Comparison of ENCODE assay signal across 8 cellular contexts in the genomic region with DNA sequence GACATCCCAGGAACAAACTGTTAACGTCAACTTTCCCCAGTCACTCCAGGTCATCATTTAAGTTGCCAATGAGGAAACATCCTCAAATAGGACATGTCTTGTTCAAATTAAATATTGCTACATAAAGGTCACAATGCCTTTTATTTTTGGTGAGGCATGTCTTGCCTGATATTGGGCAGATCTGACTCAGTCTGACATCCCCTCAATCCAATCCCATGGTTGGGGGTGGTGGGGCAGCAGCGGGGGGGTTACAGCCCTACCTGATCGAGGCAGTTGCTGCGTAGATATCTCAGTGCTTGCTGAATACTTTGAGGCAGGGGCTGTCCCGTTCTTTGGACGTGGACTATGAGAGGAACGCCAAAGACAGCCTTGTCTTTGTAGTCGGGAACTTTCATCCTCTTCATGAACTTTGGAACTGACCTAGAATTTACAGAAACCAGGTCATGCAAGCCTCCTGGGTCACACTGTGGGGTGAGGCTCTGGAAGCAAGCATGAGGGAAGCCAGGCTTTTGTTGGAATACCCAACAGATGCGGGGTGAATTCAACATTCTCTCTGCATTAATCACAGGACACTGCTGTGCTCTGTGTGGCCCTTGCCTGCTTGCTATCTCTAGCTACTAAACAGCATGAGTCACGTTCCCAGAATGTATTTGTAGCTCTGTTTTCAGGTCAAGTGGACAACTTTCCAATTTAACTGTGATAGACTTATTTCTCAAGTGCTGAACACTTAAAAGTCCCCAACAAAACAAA.
DNase-seq lines count a peak whose midpoint lies in the region; ATAC-seq and TF ChIP-seq lines count a peak whose summit lies in the region.

No MANE protein-coding gene starts in this region.

- H3K4me3 ChIP-seq in Peyer's patch (no peak overlapping the region), fibroblast of villous mesenchyme (ENCODE audit: low read depth, low read length) (no peak overlapping the region), parathyroid adenoma (ENCODE audit: low read depth, low read length) (no peak overlapping the region)
- no peak overlapping the region for H3K4me3 ChIP-seq in effector memory CD4-positive, alpha-beta T cell (ENCODE audit: insufficient read depth, low read depth, low read length, poor library complexity, severe bottlenecking)

- peaks cover 0 to 12% (median 0%) of the 10 kb centered on the region in 3 donors for H3K36me3 ChIP-seq in Peyer's patch
- no peaks in the 10 kb centered on the region for H3K36me3 ChIP-seq in parathyroid adenoma (ENCODE audit: control insufficient read depth, insufficient read depth, low read length)
- no peaks in the 10 kb centered on the region for H3K36me3 ChIP-seq in effector memory CD4-positive, alpha-beta T cell (ENCODE audit: control insufficient read depth, insufficient read depth, low read length)

- H3K79me2 ChIP-seq in parathyroid adenoma: no peaks in the 10 kb centered on the region

- H3K27ac ChIP-seq in Peyer's patch: peak overlapping the region; percentile 35 to 76 (median 50)
- peak overlapping the region; percentile 19 for H3K27ac ChIP-seq in parathyroid adenoma
- no peak overlapping the region for H3K27ac ChIP-seq in effector memory CD4-positive, alpha-beta T cell (ENCODE audit: insufficient read depth, low read length, poor library complexity, severe bottlenecking)

- DNase-seq in DMS53 (lab: John Stamatoyannopoulos, UW) (peak; percentile 66), Peyer's patch (peak in 2 of 3 donors; percentile 52 to 57), fibroblast of villous mesenchyme (ENCODE audit: low read depth) (peak; percentile 98), GM19238 (ENCODE audit: insufficient read length, low spot score) (no peak)
- no peak for DNase-seq in activated CD4-positive, alpha-beta T cell treated with anti-CD3 and anti-CD28 coated beads for 4 hours
- no peak for DNase-seq in effector memory CD4-positive, alpha-beta T cell

- H3K9me3 ChIP-seq in Peyer's patch (no peaks in the 10 kb centered on the region), parathyroid adenoma (ENCODE audit: control insufficient read depth, low read length) (no peaks in the 10 kb centered on the region)
- H3K9me3 ChIP-seq in effector memory CD4-positive, alpha-beta T cell (ENCODE audit: control insufficient read depth, low read length): no peaks in the 10 kb centered on the region

- H3K27me3 ChIP-seq in Peyer's patch (no peaks in the 10 kb centered on the region), parathyroid adenoma (ENCODE audit: control insufficient read depth, insufficient read depth, low read length) (no peaks in the 10 kb centered on the region)
- H3K27me3 ChIP-seq in effector memory CD4-positive, alpha-beta T cell (replicated peaks; ENCODE audit: control insufficient read depth, insufficient read depth, low read length, poor library complexity, severe bottlenecking): no peaks in the 10 kb centered on the region

- ATAC-seq in HG02852 (IDR thresholded peaks at IDR 0.05; ENCODE audit: unreplicated experiment): no peak

- no peak for TF ChIP-seq POLR2A in Peyer's patch (IDR thresholded peaks at IDR 0.05)

- H2AFZ ChIP-seq in parathyroid adenoma: no peak overlapping the region

- TF ChIP-seq CTCF in Peyer's patch (IDR thresholded peaks at IDR 0.05) (no peak), fibroblast of villous mesenchyme (IDR thresholded peaks at IDR 0.05; ENCODE audit: insufficient read depth, low read depth, low read length) (no peak), parathyroid adenoma (IDR thresholded peaks at IDR 0.05) (no peak)

- H3K4me1 ChIP-seq in Peyer's patch (peaks cover 0 to 30% (median 2%) of the 10 kb centered on the region in 4 donors), parathyroid adenoma (no peaks in the 10 kb centered on the region)
- no peaks in the 10 kb centered on the region for H3K4me1 ChIP-seq in effector memory CD4-positive, alpha-beta T cell (ENCODE audit: control insufficient read depth, insufficient read depth, low read length, poor library complexity, severe bottlenecking)

- H3K4me2 ChIP-seq in parathyroid adenoma (ENCODE audit: low read length): no peak overlapping the region

- H3K9ac ChIP-seq in parathyroid adenoma: no peak overlapping the region

Comparison
In these comparisons a context has a peak if more than half of its experiments do, and no peak if none do; other contexts are left out.
1. DNase-seq: peak in DMS53 (single experiment), Peyer's patch (2 of 3) and fibroblast of villous mesenchyme (single experiment); none in activated CD4-positive, alpha-beta T cell treated with anti-CD3 and anti-CD28 coated beads for 4 hours (0 of 2), GM19238 (single experiment) and effector memory CD4-positive, alpha-beta T cell (0 of 3).